ENCODE assay signal across 1 cellular context in the genomic region with DNA sequence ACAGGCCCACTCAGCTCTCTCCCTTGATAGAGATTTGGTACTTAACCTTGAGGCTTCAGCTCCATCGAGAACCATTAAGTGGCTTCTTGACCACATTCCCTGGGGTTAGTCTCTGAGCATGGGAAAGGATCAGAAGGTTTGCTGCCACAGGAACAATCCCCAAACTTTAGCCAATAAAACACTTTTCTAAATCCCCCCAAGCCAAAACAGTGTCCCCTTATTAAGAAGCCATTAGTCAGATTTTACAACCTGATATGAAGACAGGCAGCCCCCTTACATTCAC.
TF ChIP-seq lines count a peak whose summit lies in the region.

No MANE protein-coding gene starts in this region.

TF ChIP-seq in HepG2, 621 proteins besides CTCF, POLR2A, EP300 and RAD21:
- TF ChIP-seq PAX8 (CRISPR knock-in tag; IDR thresholded peaks at IDR 0.05; ENCODE audit: borderline replicate concordance) (no peak), NR2C2 (CRISPR knock-in tag; IDR thresholded peaks at IDR 0.05; ENCODE audit: borderline replicate concordance) (no peak), ELF4 (CRISPR knock-in tag; IDR thresholded peaks at IDR 0.05; ENCODE audit: borderline replicate concordance) (no peak), ZNF629 (CRISPR knock-in tag; conservative IDR thresholded peaks at IDR 0.05) (no peak)
